Comparison of ENCODE assay signal across 1 cellular context in the genomic region with DNA sequence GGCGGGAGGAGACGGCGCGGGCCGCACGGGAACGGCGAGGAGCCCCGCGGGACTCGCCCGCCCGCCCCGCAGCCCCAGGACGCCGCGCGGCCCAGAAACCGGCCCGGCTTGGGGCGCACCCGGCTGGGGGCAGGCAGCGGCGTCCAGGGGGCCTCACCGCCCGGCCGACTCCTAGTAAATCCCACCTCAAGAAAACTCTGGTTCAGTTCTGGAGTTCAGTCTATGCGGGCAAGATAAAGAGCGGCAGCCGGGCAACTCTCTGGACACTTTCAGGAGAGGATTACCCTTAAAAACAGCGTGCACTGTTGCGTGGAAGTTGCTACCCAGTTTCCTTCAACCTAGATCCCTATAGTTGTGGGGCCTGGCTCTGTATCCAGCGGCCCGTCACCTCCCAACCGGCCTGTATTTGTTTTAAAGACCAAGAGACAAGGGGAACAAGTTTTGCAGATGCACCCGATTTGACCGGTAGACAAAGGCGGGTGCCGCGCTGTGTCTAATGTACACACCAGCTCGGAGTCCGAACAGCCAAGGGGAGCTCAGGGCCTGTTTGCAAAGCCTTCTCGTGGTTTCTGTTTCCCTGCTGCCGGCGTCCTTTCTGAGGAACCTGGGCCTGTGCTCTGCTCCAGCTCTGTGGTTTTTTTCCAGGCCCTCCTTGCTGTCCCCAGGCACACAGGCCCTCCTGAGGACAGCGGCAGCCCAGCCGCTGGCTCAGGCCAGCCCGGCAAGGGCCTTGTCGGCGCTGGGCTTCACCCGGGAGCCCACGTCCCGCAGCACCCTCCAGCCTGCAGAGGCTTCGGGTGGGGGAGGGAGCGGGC.
TF ChIP-seq lines count a peak whose summit lies in the region.

No MANE protein-coding gene starts in this region.

TF ChIP-seq in K562, 482 proteins besides CTCF, POLR2A, EP300 and RAD21 (continued from another document and continues in another):
- TF ChIP-seq, protein P1, sequence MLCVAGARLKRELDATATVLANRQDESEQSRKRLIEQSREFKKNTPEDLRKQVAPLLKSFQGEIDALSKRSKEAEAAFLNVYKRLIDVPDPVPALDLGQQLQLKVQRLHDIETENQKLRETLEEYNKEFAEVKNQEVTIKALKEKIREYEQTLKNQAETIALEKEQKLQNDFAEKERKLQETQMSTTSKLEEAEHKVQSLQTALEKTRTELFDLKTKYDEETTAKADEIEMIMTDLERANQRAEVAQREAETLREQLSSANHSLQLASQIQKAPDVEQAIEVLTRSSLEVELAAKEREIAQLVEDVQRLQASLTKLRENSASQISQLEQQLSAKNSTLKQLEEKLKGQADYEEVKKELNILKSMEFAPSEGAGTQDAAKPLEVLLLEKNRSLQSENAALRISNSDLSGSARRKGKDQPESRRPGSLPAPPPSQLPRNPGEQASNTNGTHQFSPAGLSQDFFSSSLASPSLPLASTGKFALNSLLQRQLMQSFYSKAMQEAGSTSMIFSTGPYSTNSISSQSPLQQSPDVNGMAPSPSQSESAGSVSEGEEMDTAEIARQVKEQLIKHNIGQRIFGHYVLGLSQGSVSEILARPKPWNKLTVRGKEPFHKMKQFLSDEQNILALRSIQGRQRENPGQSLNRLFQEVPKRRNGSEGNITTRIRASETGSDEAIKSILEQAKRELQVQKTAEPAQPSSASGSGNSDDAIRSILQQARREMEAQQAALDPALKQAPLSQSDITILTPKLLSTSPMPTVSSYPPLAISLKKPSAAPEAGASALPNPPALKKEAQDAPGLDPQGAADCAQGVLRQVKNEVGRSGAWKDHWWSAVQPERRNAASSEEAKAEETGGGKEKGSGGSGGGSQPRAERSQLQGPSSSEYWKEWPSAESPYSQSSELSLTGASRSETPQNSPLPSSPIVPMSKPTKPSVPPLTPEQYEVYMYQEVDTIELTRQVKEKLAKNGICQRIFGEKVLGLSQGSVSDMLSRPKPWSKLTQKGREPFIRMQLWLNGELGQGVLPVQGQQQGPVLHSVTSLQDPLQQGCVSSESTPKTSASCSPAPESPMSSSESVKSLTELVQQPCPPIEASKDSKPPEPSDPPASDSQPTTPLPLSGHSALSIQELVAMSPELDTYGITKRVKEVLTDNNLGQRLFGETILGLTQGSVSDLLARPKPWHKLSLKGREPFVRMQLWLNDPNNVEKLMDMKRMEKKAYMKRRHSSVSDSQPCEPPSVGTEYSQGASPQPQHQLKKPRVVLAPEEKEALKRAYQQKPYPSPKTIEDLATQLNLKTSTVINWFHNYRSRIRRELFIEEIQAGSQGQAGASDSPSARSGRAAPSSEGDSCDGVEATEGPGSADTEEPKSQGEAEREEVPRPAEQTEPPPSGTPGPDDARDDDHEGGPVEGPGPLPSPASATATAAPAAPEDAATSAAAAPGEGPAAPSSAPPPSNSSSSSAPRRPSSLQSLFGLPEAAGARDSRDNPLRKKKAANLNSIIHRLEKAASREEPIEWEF (CRISPR knock-in tag; IDR thresholded peaks at IDR 0.05): no peak
- TF ChIP-seq, protein P2, sequence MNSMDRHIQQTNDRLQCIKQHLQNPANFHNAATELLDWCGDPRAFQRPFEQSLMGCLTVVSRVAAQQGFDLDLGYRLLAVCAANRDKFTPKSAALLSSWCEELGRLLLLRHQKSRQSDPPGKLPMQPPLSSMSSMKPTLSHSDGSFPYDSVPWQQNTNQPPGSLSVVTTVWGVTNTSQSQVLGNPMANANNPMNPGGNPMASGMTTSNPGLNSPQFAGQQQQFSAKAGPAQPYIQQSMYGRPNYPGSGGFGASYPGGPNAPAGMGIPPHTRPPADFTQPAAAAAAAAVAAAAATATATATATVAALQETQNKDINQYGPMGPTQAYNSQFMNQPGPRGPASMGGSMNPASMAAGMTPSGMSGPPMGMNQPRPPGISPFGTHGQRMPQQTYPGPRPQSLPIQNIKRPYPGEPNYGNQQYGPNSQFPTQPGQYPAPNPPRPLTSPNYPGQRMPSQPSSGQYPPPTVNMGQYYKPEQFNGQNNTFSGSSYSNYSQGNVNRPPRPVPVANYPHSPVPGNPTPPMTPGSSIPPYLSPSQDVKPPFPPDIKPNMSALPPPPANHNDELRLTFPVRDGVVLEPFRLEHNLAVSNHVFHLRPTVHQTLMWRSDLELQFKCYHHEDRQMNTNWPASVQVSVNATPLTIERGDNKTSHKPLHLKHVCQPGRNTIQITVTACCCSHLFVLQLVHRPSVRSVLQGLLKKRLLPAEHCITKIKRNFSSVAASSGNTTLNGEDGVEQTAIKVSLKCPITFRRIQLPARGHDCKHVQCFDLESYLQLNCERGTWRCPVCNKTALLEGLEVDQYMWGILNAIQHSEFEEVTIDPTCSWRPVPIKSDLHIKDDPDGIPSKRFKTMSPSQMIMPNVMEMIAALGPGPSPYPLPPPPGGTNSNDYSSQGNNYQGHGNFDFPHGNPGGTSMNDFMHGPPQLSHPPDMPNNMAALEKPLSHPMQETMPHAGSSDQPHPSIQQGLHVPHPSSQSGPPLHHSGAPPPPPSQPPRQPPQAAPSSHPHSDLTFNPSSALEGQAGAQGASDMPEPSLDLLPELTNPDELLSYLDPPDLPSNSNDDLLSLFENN (IDR thresholded peaks at IDR 0.05; ENCODE audit: low read depth in 2 of 2, low read length in 2 of 2): no peak
- TF ChIP-seq POLR2AphosphoS5 (IDR thresholded peaks at IDR 0.05; ENCODE audit: control insufficient read depth, insufficient read depth, low read depth, low read length) (no peak), TBP (optimal IDR thresholded peaks at IDR 0.05; ENCODE audit: low read depth, low read length) (peak; percentile 24), KAT8 (IDR thresholded peaks at IDR 0.05; ENCODE audit: low read depth) (no peak), BACH1 (tag; IDR thresholded peaks at IDR 0.05) (no peak), ZKSCAN1 (IDR thresholded peaks at IDR 0.05; ENCODE audit: low read depth, low read length) (no peak), CCNT2 (IDR thresholded peaks at IDR 0.05; ENCODE audit: borderline replicate concordance, extremely low read depth, insufficient read length, low read depth, low read length) (no peak), MAFK (IDR thresholded peaks at IDR 0.05; ENCODE audit: low read length) (no peak), FOXA3 (CRISPR knock-in tag; conservative IDR thresholded peaks at IDR 0.05 in 1 of 2, IDR thresholded peaks at IDR 0.05 in 1 of 2) (no peak), KAT2B (IDR thresholded peaks at IDR 0.05; ENCODE audit: low read depth, low read length) (peak; percentile 13), FOXK2 (conservative IDR thresholded peaks at IDR 0.05 in 1 of 2, IDR thresholded peaks at IDR 0.05 in 1 of 2; ENCODE audit: low read depth in 2 of 2) (peak in 1 of 2 experiments; percentile 57; a peak in 1 of 4 replicates), ZNF644 (tag; IDR thresholded peaks at IDR 0.05; ENCODE audit: low read depth) (no peak), ZNF780A (CRISPR knock-in tag; IDR thresholded peaks at IDR 0.05) (no peak), NUFIP1 (IDR thresholded peaks at IDR 0.05; ENCODE audit: partially characterized antibody) (no peak), BRF1 (IDR thresholded peaks at IDR 0.05; ENCODE audit: borderline replicate concordance, extremely low read depth, insufficient read length) (no peak), KLF1 (tag; IDR thresholded peaks at IDR 0.05) (0 out of 2 replicates have a peak, but pooled peaks have one; percentile 41), POLR2B (IDR thresholded peaks at IDR 0.05; ENCODE audit: low read depth, partially characterized antibody) (no peak), ZBED1 (IDR thresholded peaks at IDR 0.05) (no peak), MYBL2 (IDR thresholded peaks at IDR 0.05; ENCODE audit: low read depth) (no peak), MYBL2 (CRISPR knock-in tag; IDR thresholded peaks at IDR 0.05; ENCODE audit: borderline replicate concordance) (no peak)
- TF ChIP-seq, protein P3, sequence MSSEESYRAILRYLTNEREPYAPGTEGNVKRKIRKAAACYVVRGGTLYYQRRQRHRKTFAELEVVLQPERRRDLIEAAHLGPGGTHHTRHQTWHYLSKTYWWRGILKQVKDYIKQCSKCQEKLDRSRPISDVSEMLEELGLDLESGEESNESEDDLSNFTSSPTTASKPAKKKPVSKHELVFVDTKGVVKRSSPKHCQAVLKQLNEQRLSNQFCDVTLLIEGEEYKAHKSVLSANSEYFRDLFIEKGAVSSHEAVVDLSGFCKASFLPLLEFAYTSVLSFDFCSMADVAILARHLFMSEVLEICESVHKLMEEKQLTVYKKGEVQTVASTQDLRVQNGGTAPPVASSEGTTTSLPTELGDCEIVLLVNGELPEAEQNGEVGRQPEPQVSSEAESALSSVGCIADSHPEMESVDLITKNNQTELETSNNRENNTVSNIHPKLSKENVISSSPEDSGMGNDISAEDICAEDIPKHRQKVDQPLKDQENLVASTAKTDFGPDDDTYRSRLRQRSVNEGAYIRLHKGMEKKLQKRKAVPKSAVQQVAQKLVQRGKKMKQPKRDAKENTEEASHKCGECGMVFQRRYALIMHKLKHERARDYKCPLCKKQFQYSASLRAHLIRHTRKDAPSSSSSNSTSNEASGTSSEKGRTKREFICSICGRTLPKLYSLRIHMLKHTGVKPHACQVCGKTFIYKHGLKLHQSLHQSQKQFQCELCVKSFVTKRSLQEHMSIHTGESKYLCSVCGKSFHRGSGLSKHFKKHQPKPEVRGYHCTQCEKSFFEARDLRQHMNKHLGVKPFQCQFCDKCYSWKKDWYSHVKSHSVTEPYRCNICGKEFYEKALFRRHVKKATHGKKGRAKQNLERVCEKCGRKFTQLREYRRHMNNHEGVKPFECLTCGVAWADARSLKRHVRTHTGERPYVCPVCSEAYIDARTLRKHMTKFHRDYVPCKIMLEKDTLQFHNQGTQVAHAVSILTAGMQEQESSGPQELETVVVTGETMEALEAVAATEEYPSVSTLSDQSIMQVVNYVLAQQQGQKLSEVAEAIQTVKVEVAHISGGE (CRISPR knock-in tag; IDR thresholded peaks at IDR 0.05): peak in 2 of 3 experiments; percentile 73 to 95; a peak in 4 of 6 replicates
- TF ChIP-seq, protein P4, sequence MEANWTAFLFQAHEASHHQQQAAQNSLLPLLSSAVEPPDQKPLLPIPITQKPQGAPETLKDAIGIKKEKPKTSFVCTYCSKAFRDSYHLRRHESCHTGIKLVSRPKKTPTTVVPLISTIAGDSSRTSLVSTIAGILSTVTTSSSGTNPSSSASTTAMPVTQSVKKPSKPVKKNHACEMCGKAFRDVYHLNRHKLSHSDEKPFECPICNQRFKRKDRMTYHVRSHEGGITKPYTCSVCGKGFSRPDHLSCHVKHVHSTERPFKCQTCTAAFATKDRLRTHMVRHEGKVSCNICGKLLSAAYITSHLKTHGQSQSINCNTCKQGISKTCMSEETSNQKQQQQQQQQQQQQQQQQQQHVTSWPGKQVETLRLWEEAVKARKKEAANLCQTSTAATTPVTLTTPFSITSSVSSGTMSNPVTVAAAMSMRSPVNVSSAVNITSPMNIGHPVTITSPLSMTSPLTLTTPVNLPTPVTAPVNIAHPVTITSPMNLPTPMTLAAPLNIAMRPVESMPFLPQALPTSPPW (CRISPR knock-in tag; IDR thresholded peaks at IDR 0.05): no peak
- TF ChIP-seq, protein P5, sequence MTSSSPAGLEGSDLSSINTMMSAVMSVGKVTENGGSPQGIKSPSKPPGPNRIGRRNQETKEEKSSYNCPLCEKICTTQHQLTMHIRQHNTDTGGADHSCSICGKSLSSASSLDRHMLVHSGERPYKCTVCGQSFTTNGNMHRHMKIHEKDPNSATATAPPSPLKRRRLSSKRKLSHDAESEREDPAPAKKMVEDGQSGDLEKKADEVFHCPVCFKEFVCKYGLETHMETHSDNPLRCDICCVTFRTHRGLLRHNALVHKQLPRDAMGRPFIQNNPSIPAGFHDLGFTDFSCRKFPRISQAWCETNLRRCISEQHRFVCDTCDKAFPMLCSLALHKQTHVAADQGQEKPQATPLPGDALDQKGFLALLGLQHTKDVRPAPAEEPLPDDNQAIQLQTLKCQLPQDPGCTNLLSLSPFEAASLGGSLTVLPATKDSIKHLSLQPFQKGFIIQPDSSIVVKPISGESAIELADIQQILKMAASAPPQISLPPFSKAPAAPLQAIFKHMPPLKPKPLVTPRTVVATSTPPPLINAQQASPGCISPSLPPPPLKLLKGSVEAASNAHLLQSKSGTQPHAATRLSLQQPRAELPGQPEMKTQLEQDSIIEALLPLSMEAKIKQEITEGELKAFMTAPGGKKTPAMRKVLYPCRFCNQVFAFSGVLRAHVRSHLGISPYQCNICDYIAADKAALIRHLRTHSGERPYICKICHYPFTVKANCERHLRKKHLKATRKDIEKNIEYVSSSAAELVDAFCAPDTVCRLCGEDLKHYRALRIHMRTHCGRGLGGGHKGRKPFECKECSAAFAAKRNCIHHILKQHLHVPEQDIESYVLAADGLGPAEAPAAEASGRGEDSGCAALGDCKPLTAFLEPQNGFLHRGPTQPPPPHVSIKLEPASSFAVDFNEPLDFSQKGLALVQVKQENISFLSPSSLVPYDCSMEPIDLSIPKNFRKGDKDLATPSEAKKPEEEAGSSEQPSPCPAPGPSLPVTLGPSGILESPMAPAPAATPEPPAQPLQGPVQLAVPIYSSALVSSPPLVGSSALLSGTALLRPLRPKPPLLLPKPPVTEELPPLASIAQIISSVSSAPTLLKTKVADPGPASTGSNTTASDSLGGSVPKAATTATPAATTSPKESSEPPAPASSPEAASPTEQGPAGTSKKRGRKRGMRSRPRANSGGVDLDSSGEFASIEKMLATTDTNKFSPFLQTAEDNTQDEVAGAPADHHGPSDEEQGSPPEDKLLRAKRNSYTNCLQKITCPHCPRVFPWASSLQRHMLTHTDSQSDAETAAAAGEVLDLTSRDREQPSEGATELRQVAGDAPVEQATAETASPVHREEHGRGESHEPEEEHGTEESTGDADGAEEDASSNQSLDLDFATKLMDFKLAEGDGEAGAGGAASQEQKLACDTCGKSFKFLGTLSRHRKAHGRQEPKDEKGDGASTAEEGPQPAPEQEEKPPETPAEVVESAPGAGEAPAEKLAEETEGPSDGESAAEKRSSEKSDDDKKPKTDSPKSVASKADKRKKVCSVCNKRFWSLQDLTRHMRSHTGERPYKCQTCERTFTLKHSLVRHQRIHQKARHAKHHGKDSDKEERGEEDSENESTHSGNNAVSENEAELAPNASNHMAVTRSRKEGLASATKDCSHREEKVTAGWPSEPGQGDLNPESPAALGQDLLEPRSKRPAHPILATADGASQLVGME (CRISPR knock-in tag; IDR thresholded peaks at IDR 0.05): 0 out of 2 replicates have a peak, but pooled peaks have one; percentile 31
- TF ChIP-seq, protein P6, sequence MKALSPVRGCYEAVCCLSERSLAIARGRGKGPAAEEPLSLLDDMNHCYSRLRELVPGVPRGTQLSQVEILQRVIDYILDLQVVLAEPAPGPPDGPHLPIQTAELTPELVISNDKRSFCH (CRISPR knock-in tag; IDR thresholded peaks at IDR 0.05): no peak
- TF ChIP-seq, protein P6 (tag; IDR thresholded peaks at IDR 0.05): 0 out of 2 replicates have a peak, but pooled peaks have one; percentile 9
- TF ChIP-seq, protein P7, sequence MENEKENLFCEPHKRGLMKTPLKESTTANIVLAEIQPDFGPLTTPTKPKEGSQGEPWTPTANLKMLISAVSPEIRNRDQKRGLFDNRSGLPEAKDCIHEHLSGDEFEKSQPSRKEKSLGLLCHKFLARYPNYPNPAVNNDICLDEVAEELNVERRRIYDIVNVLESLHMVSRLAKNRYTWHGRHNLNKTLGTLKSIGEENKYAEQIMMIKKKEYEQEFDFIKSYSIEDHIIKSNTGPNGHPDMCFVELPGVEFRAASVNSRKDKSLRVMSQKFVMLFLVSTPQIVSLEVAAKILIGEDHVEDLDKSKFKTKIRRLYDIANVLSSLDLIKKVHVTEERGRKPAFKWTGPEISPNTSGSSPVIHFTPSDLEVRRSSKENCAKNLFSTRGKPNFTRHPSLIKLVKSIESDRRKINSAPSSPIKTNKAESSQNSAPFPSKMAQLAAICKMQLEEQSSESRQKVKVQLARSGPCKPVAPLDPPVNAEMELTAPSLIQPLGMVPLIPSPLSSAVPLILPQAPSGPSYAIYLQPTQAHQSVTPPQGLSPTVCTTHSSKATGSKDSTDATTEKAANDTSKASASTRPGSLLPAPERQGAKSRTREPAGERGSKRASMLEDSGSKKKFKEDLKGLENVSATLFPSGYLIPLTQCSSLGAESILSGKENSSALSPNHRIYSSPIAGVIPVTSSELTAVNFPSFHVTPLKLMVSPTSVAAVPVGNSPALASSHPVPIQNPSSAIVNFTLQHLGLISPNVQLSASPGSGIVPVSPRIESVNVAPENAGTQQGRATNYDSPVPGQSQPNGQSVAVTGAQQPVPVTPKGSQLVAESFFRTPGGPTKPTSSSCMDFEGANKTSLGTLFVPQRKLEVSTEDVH (IDR thresholded peaks at IDR 0.05; ENCODE audit: low read depth, partially characterized antibody): no peak
